ENCODE assay signal across 14 cellular contexts in the genomic region with DNA sequence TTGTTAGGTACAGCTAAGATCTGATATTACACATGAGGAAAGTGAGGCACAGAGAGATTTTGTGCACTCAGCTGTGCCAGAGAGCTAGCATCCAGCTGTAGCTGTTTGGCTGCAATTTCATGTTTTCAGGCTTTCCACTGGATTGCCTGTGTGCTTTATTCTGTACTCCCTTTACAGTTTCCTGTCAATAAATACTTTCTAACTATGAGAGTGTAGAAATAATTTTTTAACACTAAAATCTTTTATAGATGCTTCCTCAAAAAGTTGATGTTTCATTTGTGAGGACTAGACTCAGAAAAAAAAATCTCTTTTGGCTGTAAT. TPM values are rescaled to one million over a fixed set of nuclear protein-coding genes. Genes with fewer than 3 reads are reported as not detected.
DNase-seq lines count a peak whose midpoint lies in the region; ATAC-seq and TF ChIP-seq lines count a peak whose summit lies in the region.
"Had no signal": no experiment of that assay in that cellular context is flagged by ENCODE, and none has a peak within 500 bp of the region (broad histone marks: within the 10 kb centered on the region; RNA-seq: fewer than 3 reads in every experiment).

No MANE protein-coding gene starts in this region.

- H3K9me3 ChIP-seq in muscle layer of duodenum (ENCODE audit: control insufficient read depth in 1 of 2, low read length in 2 of 2) (no peaks in the 10 kb centered on the region), transverse colon (no peaks in the 10 kb centered on the region)

- H3K27me3 ChIP-seq in muscle layer of duodenum (ENCODE audit: low read depth, low read length) (no peaks in the 10 kb centered on the region), transverse colon (no peaks in the 10 kb centered on the region)

- DNase-seq in NOMO-1 treated with DMSO at 0.1 percent for 48 hours (lab: John Stamatoyannopoulos, UW; ENCODE audit: unreplicated experiment): peak; percentile 36
- no peak for DNase-seq in NOMO-1 treated with dmso at 0.1 percent for 144 hours (lab: John Stamatoyannopoulos, UW; ENCODE audit: unreplicated experiment)
- no peak for DNase-seq in transverse colon
- no peak for DNase-seq in activated CD4-positive, alpha-beta T cell treated with anti-CD3 and anti-CD28 coated beads, Interleukin-2, amount 50 U/mL, for 1 hour
- no peak for DNase-seq in DMS53 treated with DMSO at 0.1 percent for 48 hours (lab: John Stamatoyannopoulos, UW; ENCODE audit: unreplicated experiment)
- DNase-seq: CD4-positive, CD25-positive, alpha-beta regulatory T cell; natural killer cell; stimulated activated CD4-positive, alpha-beta T cell treated with anti-CD3 and anti-CD28 coated beads, Interleukin-4, amount 100 ng/mL, for 4 hours; trophoblast cell had no signal

- H3K4me1 ChIP-seq in muscle layer of duodenum (ENCODE audit: control insufficient read depth in 1 of 2, insufficient read depth in 2 of 2, low read length in 2 of 2) (peaks cover 7 to 30% of the 10 kb centered on the region in 2 donors), transverse colon (peaks cover under 1 to 61% (median 29%) of the 10 kb centered on the region in 4 donors)

- no peak for TF ChIP-seq EP300 in transverse colon (IDR thresholded peaks at IDR 0.05; ENCODE audit: low read depth)

- H3K36me3 ChIP-seq in muscle layer of duodenum (ENCODE audit: control insufficient read depth in 1 of 2, insufficient read depth in 2 of 2, low read length in 2 of 2) (peaks cover 7 to 9% of the 10 kb centered on the region in 2 donors), transverse colon (no peaks in the 10 kb centered on the region)

- TF ChIP-seq POLR2A in transverse colon (IDR thresholded peaks at IDR 0.05): no peak

- TF ChIP-seq CTCF in transverse colon (IDR thresholded peaks at IDR 0.05): no peak

- in situ Hi-C loops in transverse colon (cut with MboI; ENCODE audit: low pct_ligation_motif_present in 1 of 4, low pct_unique_long_range_greater_than_20kb in 1 of 4, low sequenced_read_pairs in 3 of 4): no loop called here

- H3K4me3 ChIP-seq in muscle layer of duodenum (ENCODE audit: low read depth in 1 of 2, low read length in 2 of 2): no peak overlapping the region
- peak overlapping the region in 1 of 4 donors; percentile 18 for H3K4me3 ChIP-seq in transverse colon

- no peak for ATAC-seq in GM21390 (IDR thresholded peaks at IDR 0.05; ENCODE audit: unreplicated experiment)
- ATAC-seq: activated T-helper 17 cell treated with anti-CD3 and anti-CD28 coated beads, Interleukin-2, amount 50 U/mL, for 72 hours; natural killer cell; sciatic nerve had no signal

- H3K27ac ChIP-seq in cingulate gyrus (ENCODE audit: low read depth, low read length): peak overlapping the region; percentile 14
- peak overlapping the region; percentile 11 for H3K27ac ChIP-seq in muscle layer of duodenum (ENCODE audit: low read length)
- peak overlapping the region; percentile 45 to 70 (median 52) for H3K27ac ChIP-seq in transverse colon

- intact Hi-C loops in transverse colon (cut with DNase I; ENCODE audit: low total_unique reads): no loop called here

RNA-seq across cellular contexts. Expression of gene MAP2K5, which starts 6.0 kb away (rescaled TPM):
- total RNA-seq in transverse colon: 100 to 1,000 TPM in 1 of 4 donors, 10 to 100 TPM in 3; 19.8 to 320 (median 21.1) TPM

RNA-seq across cellular contexts. Expression of gene C15orf61, which starts 27.6 kb away (rescaled TPM):
- total RNA-seq in transverse colon: 10 to 100 TPM in 2 of 4 donors, 1 to 10 TPM in 2; 4.0 to 22.4 (median 9.8) TPM
